29 cellular contexts compared by ENCODE assay signal in the genomic region with DNA sequence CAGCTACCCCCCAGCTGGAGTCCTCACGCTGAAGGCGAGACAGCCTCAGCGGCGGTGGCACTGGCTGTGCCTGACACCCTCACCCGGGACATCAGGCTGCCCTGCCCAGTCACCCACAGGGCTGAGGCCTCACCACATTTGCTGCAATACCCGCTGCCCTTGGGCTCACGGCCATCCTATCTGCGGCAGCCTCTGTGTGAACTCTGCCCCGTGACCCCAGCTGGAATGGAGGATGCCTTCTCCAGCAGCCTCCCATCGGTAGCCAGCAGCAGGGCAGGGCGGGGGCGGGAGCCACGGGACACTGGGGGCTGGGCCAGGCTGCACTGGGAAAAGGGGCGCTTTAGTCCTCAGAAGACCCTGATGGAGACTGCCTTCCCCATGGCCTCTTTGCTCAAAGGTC.
DNase-seq lines count a peak whose midpoint lies in the region; ATAC-seq, FAIRE-seq and TF ChIP-seq lines count a peak whose summit lies in the region.
"Had no signal": no experiment of that assay in that cellular context is flagged by ENCODE, and none has a peak within 500 bp of the region (broad histone marks: within the 10 kb centered on the region; RNA-seq: fewer than 3 reads in every experiment).

No MANE protein-coding gene starts in this region.

- no peak overlapping the region for H3K4me2 ChIP-seq in HepG2 (ENCODE audit: low read depth, low read length)
- H3K4me2 ChIP-seq: BLaER1 had no signal

- BruUV-seq in HepG2 (replicated peaks; lab: Mats Ljungman, UMichigan): no TSS peak

- H3K27me3 ChIP-seq in HepG2 (ENCODE audit: control insufficient read depth in 1 of 2, insufficient read depth in 2 of 2, low read length in 2 of 2) (peaks cover 7 to 64% of the 10 kb centered on the region in 2 experiments), psoas muscle (ENCODE audit: insufficient read depth in 3 of 3, low read length in 2 of 3) (peaks cover 0 to 50% (median 13%) of the 10 kb centered on the region in 3 donors)
- H3K27me3 ChIP-seq: BLaER1, MG63 had no signal

- no peak for TF ChIP-seq POLR2A in HepG2 (IDR thresholded peaks at IDR 0.05; ENCODE audit: insufficient read depth in 1 of 2, low read depth in 2 of 2, low read length in 2 of 2)

- H3K9ac ChIP-seq in HepG2 (ENCODE audit: insufficient read depth, low read depth, low read length): no peak overlapping the region
- H3K9ac ChIP-seq: BLaER1 had no signal

- H3K4me3 ChIP-seq in HepG2 (replicated peaks in 1 of 3; ENCODE audit: insufficient read depth in 1 of 3, low read depth in 2 of 3, low read length in 3 of 3) (no peak overlapping the region), psoas muscle (no peak overlapping the region)
- H3K4me3 ChIP-seq: BLaER1, HAP-1, MG63 had no signal

- intact Hi-C loops in HepG2 (cut with micrococcal nuclease; ENCODE audit: unreplicated experiment): no loop called here
- intact Hi-C loops in posterior vena cava (cut with DNase I): no loop called here
- intact Hi-C loops in psoas muscle (cut with DNase I): no loop called here

- 100% methylated on average over 1 of the region's 14 CpGs for WGBS in HepG2 (ENCODE audit: low lambda C conversion rate)
- 46 to 62% (median 52%) methylated on average over 14 of the region's 14 CpGs for WGBS in psoas muscle, 3 donors

- POLR2A ChIA-PET in HepG2 (lab: Yijun Ruan, JAX): no interaction called here

- DNase-seq in HuH-7 (ENCODE audit: low spot score) (peak; percentile 46), chondrocyte (ENCODE audit: low spot score) (peak; percentile 71), HepG2 (ENCODE audit: low spot score) (peak; percentile 37), posterior vena cava (ENCODE audit: low spot score) (peak; percentile 70), HUDEP-2 (lab: John Stamatoyannopoulos, UW; ENCODE audit: unreplicated experiment in 76 of 76) (no peak), psoas muscle (no peak), NCI-H2171 (lab: John Stamatoyannopoulos, UW) (no peak)
- DNase-seq in stimulated activated CD4-positive, alpha-beta T cell treated with anti-CD3 and anti-CD28 coated beads, Interleukin-1b, Interleukin-23, amount 100 ng/mL, for 48 hours: no peak
- DNase-seq: CD4-positive, alpha-beta T cell; DMS53; EL; GDM1; HFFc6; KG1; MG63; NCI-H1105 treated with DMSO at 0.1 percent for 48 hours; NCI-H146; NCI-H1930; NCI-H2107; NCI-H446; NCI-H526; NK-92 treated with Interleukin-12 subunit alpha and Interleukin-12 subunit beta, amount 100 ng/mL, for 24 hours; PC-3 had no signal

- TF ChIP-seq RAD21 in HepG2 (CRISPR knock-in tag; IDR thresholded peaks at IDR 0.05): no peak

- H3K27ac Mint-ChIP-seq in chondrocyte (ENCODE audit: unreplicated experiment): no peak overlapping the region
- H3K27ac Mint-ChIP-seq: CD4-positive, alpha-beta T cell; HFFc6 had no signal

- H3K4me3 Mint-ChIP-seq in chondrocyte (ENCODE audit: unreplicated experiment): no peak overlapping the region
- H3K4me3 Mint-ChIP-seq: CD4-positive, alpha-beta T cell; HFFc6 had no signal

- H3K27ac ChIP-seq in HepG2 (ENCODE audit: extremely low read length, insufficient read depth, low read length) (no peak overlapping the region), psoas muscle (no peak overlapping the region)
- H3K27ac ChIP-seq: BLaER1, HL-60 had no signal

- H2AFZ ChIP-seq in HepG2 (ENCODE audit: low read length): no peak overlapping the region

- H3K36me3 ChIP-seq in HepG2 (replicated peaks in 1 of 2; ENCODE audit: control insufficient read depth in 1 of 2, insufficient read depth in 2 of 2, low read length in 2 of 2) (no peaks in the 10 kb centered on the region), psoas muscle (ENCODE audit: insufficient read depth in 1 of 2, low read depth in 1 of 2) (no peaks in the 10 kb centered on the region)
- H3K36me3 ChIP-seq: BLaER1, HAP-1, MG63 had no signal

- no peak for FAIRE-seq in HepG2 (lab: Jason Lieb, UNC)
- FAIRE-seq: A204.1, GM12891 had no signal

- ATAC-seq in HepG2 (peak; percentile 85), psoas muscle (no peak)
- ATAC-seq: PC-3, SK-N-SH treated with all-trans-retinoic acid at 6 μM for 48 hours had no signal

- no peaks in the 10 kb centered on the region for H3K4me1 Mint-ChIP-seq in chondrocyte (ENCODE audit: low read depth)

- CTCF ChIA-PET in HepG2 (lab: Yijun Ruan, JAX; ENCODE audit: low intra/inter-chr PET ratio, low total read pairs): no interaction called here

- TF ChIP-seq CTCF in chondrocyte (IDR thresholded peaks at IDR 0.05) (no peak), HepG2 (CRISPR knock-in tag; IDR thresholded peaks at IDR 0.05) (no peak), psoas muscle (IDR thresholded peaks at IDR 0.05) (no peak)

- no peaks in the 10 kb centered on the region for H3K9me3 Mint-ChIP-seq in chondrocyte (ENCODE audit: low read depth)
- H3K9me3 Mint-ChIP-seq: CD4-positive, alpha-beta T cell; HFFc6 had no signal

- no peaks in the 10 kb centered on the region for H3K79me2 ChIP-seq in HepG2 (ENCODE audit: insufficient read depth, low read length)

- H3K4me1 ChIP-seq in HepG2 (ENCODE audit: insufficient read depth, low read length): peaks cover 33% of the 10 kb centered on the region
- no peaks in the 10 kb centered on the region for H3K4me1 ChIP-seq in psoas muscle
- H3K4me1 ChIP-seq: HAP-1 had no signal

- H4K20me1 ChIP-seq in HepG2 (ENCODE audit: insufficient read depth, low read length): peaks cover 8% of the 10 kb centered on the region; the same call in 1 of the 2 replicates
- H4K20me1 ChIP-seq: BLaER1 had no signal

- in situ Hi-C loops in HepG2 (cut with HindIII; ENCODE audit: extremely low pct_ligation_motif_present, low pct_unique_long_range_greater_than_20kb): no loop called here

- peaks cover 31% of the 10 kb centered on the region for H3K27me3 Mint-ChIP-seq in chondrocyte (ENCODE audit: low read depth)

- H3K9me3 ChIP-seq in HepG2 (ENCODE audit: low read length) (no peaks in the 10 kb centered on the region), psoas muscle (no peaks in the 10 kb centered on the region)
- H3K9me3 ChIP-seq: BLaER1, HAP-1, MG63 had no signal

- TF ChIP-seq EP300 in HepG2 (IDR thresholded peaks at IDR 0.05; ENCODE audit: low read depth in 2 of 2, low read length in 2 of 2): no peak
- no peak for TF ChIP-seq EP300 in HepG2 (CRISPR knock-in tag; IDR thresholded peaks at IDR 0.05; ENCODE audit: borderline replicate concordance)

- peaks cover 2% of the 10 kb centered on the region for H3K36me3 Mint-ChIP-seq in chondrocyte (ENCODE audit: low read depth)

TF ChIP-seq in HepG2, 621 proteins besides CTCF, POLR2A, EP300 and RAD21 (continues in another document):
- no peak for TF ChIP-seq ZNF703 (CRISPR knock-in tag; IDR thresholded peaks at IDR 0.05; ENCODE audit: borderline replicate concordance)
- peak; percentile 55 for TF ChIP-seq NR2F6 (IDR thresholded peaks at IDR 0.05)
- peak; percentile 74 for TF ChIP-seq NR2F6 (CRISPR knock-in tag; IDR thresholded peaks at IDR 0.05)
- TF ChIP-seq RARA (CRISPR knock-in tag; IDR thresholded peaks at IDR 0.05): peak; percentile 88
- TF ChIP-seq CEBPG (CRISPR knock-in tag; IDR thresholded peaks at IDR 0.05): peak; percentile 23; the same call in 1 of the 2 replicates
- TF ChIP-seq MAZ (IDR thresholded peaks at IDR 0.05; ENCODE audit: borderline replicate concordance, low read depth, low read length): no peak
- TF ChIP-seq MAZ (CRISPR knock-in tag; IDR thresholded peaks at IDR 0.05; ENCODE audit: low read depth): 0 out of 2 replicates have a peak, but pooled peaks have one; percentile 27
- TF ChIP-seq SALL1 (CRISPR knock-in tag; IDR thresholded peaks at IDR 0.05): 0 out of 2 replicates have a peak, but pooled peaks have one; percentile 17

Comparison
In these comparisons a context has a peak if more than half of its experiments do, and no peak if none do; other contexts are left out.
1. DNase-seq: peak in HuH-7 (single experiment), chondrocyte (single experiment), HepG2 (single experiment) and posterior vena cava (single experiment); none in stimulated activated CD4-positive, alpha-beta T cell treated with anti-CD3 and anti-CD28 coated beads, Interleukin-1b, Interleukin-23, amount 100 ng/mL, for 48 hours (single experiment), HUDEP-2 (0 of 76), psoas muscle (0 of 2) and NCI-H2171 (single experiment).